1 cellular context compared by ENCODE assay signal in the genomic region with DNA sequence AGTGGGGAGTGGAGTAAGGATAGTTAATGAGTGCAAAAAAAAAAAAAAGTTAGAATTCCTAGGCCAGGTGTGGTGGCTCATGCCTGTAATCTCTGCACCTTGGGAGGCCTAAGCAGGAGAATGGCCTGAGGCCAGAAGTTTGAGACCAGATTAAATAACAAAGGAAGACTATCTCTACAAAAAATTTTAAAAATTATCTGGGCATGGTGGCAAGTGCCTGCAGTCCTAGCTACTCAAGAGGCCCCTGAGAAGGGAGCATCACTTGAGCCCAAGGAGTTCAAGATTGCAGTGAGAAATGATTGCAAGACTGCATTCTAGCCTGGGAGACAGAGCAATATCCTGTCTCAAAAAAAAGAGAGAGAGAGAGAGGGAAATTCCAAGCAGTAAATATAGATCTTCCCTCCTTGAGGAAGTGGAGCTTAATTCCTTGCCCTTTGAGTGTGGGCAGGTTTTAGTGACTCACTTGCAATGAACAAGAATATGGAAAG.
TF ChIP-seq lines count a peak whose summit lies in the region.

No MANE protein-coding gene starts in this region.

TF ChIP-seq in H1, 55 proteins besides CTCF, POLR2A, EP300 and RAD21:
- TF ChIP-seq BACH1 (IDR thresholded peaks at IDR 0.05; ENCODE audit: low read length) (no peak), CHD1 (IDR thresholded peaks at IDR 0.05; ENCODE audit: low read depth, low read length) (no peak), TAF7 (optimal IDR thresholded peaks at IDR 0.05; ENCODE audit: borderline replicate concordance, low read depth, low read length) (no peak), TCF12 (IDR thresholded peaks at IDR 0.05; ENCODE audit: low read depth, low read length) (peak; percentile 68; the same call in 1 of the 2 replicates), ASH2L (IDR thresholded peaks at IDR 0.05; ENCODE audit: low read length) (no peak), SP4 (IDR thresholded peaks at IDR 0.05; ENCODE audit: low read length) (no peak), ZNF274 (IDR thresholded peaks at IDR 0.05; ENCODE audit: borderline replicate concordance, extremely low read depth, low read length) (no peak)
- TF ChIP-seq, protein P1, sequence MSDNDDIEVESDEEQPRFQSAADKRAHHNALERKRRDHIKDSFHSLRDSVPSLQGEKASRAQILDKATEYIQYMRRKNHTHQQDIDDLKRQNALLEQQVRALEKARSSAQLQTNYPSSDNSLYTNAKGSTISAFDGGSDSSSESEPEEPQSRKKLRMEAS (IDR thresholded peaks at IDR 0.05): no peak
